In genomic region chr12:54016051-54016450, GRCh38 we compare ENCODE assay signal across 16 cellular contexts. TPM values are rescaled to one million over a fixed set of nuclear protein-coding genes. Genes with fewer than 3 reads are reported as not detected.
DNase-seq lines count a peak whose midpoint lies in the region; ATAC-seq, FAIRE-seq and TF ChIP-seq lines count a peak whose summit lies in the region.
"Had no signal": no experiment of that assay in that cellular context is flagged by ENCODE, and none has a peak within 500 bp of the region (broad histone marks: within the 10 kb centered on the region; RNA-seq: fewer than 3 reads in every experiment).

No MANE protein-coding gene starts in this region.

- H4K20me1 ChIP-seq in Karpas-422 (ENCODE audit: insufficient read depth, low read depth, low read length) = no peaks in the 10 kb centered on the region

- no peak for FAIRE-seq in A549 (lab: Jason Lieb, UNC)
- FAIRE-seq: endothelial cell of umbilical vein had no signal

- H2AFZ ChIP-seq in Karpas-422 (ENCODE audit: low read length) = no peak overlapping the region

- 88% methylated on average over 3 of the region's 3 CpGs for WGBS in A549 (ENCODE audit: missing lambda C conversion rate)

- no peak for TF ChIP-seq EP300 in A549 (IDR thresholded peaks at IDR 0.05)

- H3K9me3 ChIP-seq in A549 (no peaks in the 10 kb centered on the region), Karpas-422 (ENCODE audit: low read length) (no peaks in the 10 kb centered on the region), breast epithelium (no peaks in the 10 kb centered on the region), left ventricle myocardium inferior (replicated peaks) (no peaks in the 10 kb centered on the region)

- no peaks in the 10 kb centered on the region for H3K9me2 ChIP-seq in Karpas-422 (replicated peaks; ENCODE audit: insufficient read depth, low read length)

- H3K9me3 Mint-ChIP-seq in neural crest cell = no peaks in the 10 kb centered on the region

- H3K4me2 ChIP-seq in A549 (peak overlapping the region; percentile 96), Karpas-422 (ENCODE audit: low read depth, low read length, poor library complexity, severe bottlenecking) (peak overlapping the region; percentile 98)

- peaks cover 10% of the 10 kb centered on the region for H3K4me1 Mint-ChIP-seq in neural crest cell

- TF ChIP-seq CTCF in A549 (IDR thresholded peaks at IDR 0.05) (no peak), breast epithelium (IDR thresholded peaks at IDR 0.05) (no peak), neural crest cell (conservative IDR thresholded peaks at IDR 0.05) (no peak), left ventricle myocardium inferior (IDR thresholded peaks at IDR 0.05; ENCODE audit: borderline replicate concordance) (no peak)

- H3K27ac ChIP-seq in A549 = peak overlapping the region; percentile 96 to 99
- H3K27ac ChIP-seq in Karpas-422 (ENCODE audit: low read length) = no peak overlapping the region
- peak overlapping the region; percentile 99 for H3K27ac ChIP-seq in breast epithelium
- no peak overlapping the region for H3K27ac ChIP-seq in left ventricle myocardium inferior (replicated peaks)

- POLR2A ChIA-PET in A549 (lab: Yijun Ruan, JAX) = interaction anchor here (0.9 to 2.5 kb wide), 9 partner anchors 10 to 200 kb away, joined by 3 to 26 read pairs (median 11); partner anchors contain the start of genes HOXC4, HOXC5, HOXC6 and HOXC9

- no peaks in the 10 kb centered on the region for H3K79me2 ChIP-seq in Karpas-422 (ENCODE audit: low read length)

- H3K36me3 Mint-ChIP-seq in neural crest cell (ENCODE audit: low read depth) = peaks cover 2% of the 10 kb centered on the region

- H3K27me3 ChIP-seq in Karpas-422 (ENCODE audit: low read length) = no peaks in the 10 kb centered on the region
- H3K27me3 ChIP-seq in breast epithelium = no peaks in the 10 kb centered on the region
- H3K27me3 ChIP-seq in left ventricle myocardium inferior (ENCODE audit: low read depth) = peaks cover 100% of the 10 kb centered on the region

- CTCF ChIA-PET in A549 (lab: Yijun Ruan, JAX) = interaction anchor here (1.0 to 28.7 kb wide), 10 partner anchors 7 to 270 kb away, joined by 3 to 1074 read pairs (median 8); partner anchors contain the start of genes HOXC5, HOXC6, HOXC9 and SMUG1

- intact Hi-C loops in breast epithelium (cut with DNase I; ENCODE audit: low total_unique reads) = no loop called here
- intact Hi-C loops in left ventricle myocardium inferior (cut with micrococcal nuclease) = no loop called here

- peak overlapping the region; percentile 69 for H3K4me3 Mint-ChIP-seq in neural crest cell

- ATAC-seq in A549 = no peak
- no peak for ATAC-seq in HG02970 (IDR thresholded peaks at IDR 0.05; ENCODE audit: low FRiP score, unreplicated experiment)
- no peak for ATAC-seq in GM21423 (IDR thresholded peaks at IDR 0.05; ENCODE audit: unreplicated experiment)

- TF ChIP-seq RAD21 in A549 (conservative IDR thresholded peaks at IDR 0.05 in 1 of 2, IDR thresholded peaks at IDR 0.05 in 1 of 2) = no peak

- TF ChIP-seq POLR2A in A549 (IDR thresholded peaks at IDR 0.05; ENCODE audit: low read length) (no peak), breast epithelium (IDR thresholded peaks at IDR 0.05) (no peak)

- H3K4me3 ChIP-seq in A549 (peak overlapping the region; percentile 61), Karpas-422 (ENCODE audit: low read length) (no peak overlapping the region), breast epithelium (peak overlapping the region; percentile 65 to 80 (median 71)), left ventricle myocardium inferior (no peak overlapping the region)

- peaks cover 98% of the 10 kb centered on the region for H3K27me3 Mint-ChIP-seq in neural crest cell (ENCODE audit: low read depth)

- H3K4me1 ChIP-seq in A549 (peaks cover 56% of the 10 kb centered on the region), Karpas-422 (ENCODE audit: low read length) (peaks cover 22% of the 10 kb centered on the region), breast epithelium (peaks cover 0 to 9% of the 10 kb centered on the region in 2 donors), left ventricle myocardium inferior (peaks cover 48% of the 10 kb centered on the region)

- H3K9ac ChIP-seq in Karpas-422 (ENCODE audit: low read length) = no peak overlapping the region

- DNase-seq in A549 (ENCODE audit: low read depth in 1 of 2, low spot score in 1 of 2) = no peak
- DNase-seq in Karpas-422 = no peak
- no peak for DNase-seq in breast epithelium (ENCODE audit: low spot score in 2 of 2)
- no peak for DNase-seq in neural crest cell (ENCODE audit: low read depth, low spot score)
- DNase-seq in left ventricle myocardium inferior = no peak
- no peak for DNase-seq in NCI-H2107 treated with DMSO at 0.1 percent for 48 hours (lab: John Stamatoyannopoulos, UW; ENCODE audit: unreplicated experiment)
- DNase-seq: activated CD4-positive, alpha-beta T cell treated with anti-CD3 and anti-CD28 coated beads, Interleukin-2, amount 50 U/mL, for 4 hours; activated T-cell treated with anti-CD3 and anti-CD28 coated beads, Interleukin-2, amount 50 U/mL, for 48 hours; GF-D8; head of caudate nucleus; Right ventricle myocardium superior had no signal

- no peak overlapping the region for H3K27ac Mint-ChIP-seq in neural crest cell (ENCODE audit: unreplicated experiment)

- H3K36me3 ChIP-seq in Karpas-422 (ENCODE audit: insufficient read depth, low read length) (no peaks in the 10 kb centered on the region), breast epithelium (no peaks in the 10 kb centered on the region), left ventricle myocardium inferior (no peaks in the 10 kb centered on the region)

TF ChIP-seq in A549, 52 proteins besides CTCF, POLR2A, EP300 and RAD21 (continues in another document):
- no peak for TF ChIP-seq HEYL (CRISPR knock-in tag; IDR thresholded peaks at IDR 0.05)
- no peak for TF ChIP-seq EHMT2 (IDR thresholded peaks at IDR 0.05; ENCODE audit: low read depth)
- no peak for TF ChIP-seq EHF (CRISPR knock-in tag; IDR thresholded peaks at IDR 0.05)
- TF ChIP-seq PHF8 (IDR thresholded peaks at IDR 0.05; ENCODE audit: borderline replicate concordance, low read depth) = no peak
- no peak for TF ChIP-seq CHD4 (IDR thresholded peaks at IDR 0.05; ENCODE audit: borderline replicate concordance)
- no peak for TF ChIP-seq CBX2 (IDR thresholded peaks at IDR 0.05; ENCODE audit: borderline replicate concordance, low read depth)
- no peak for TF ChIP-seq NPAS2 (CRISPR knock-in tag; IDR thresholded peaks at IDR 0.05; ENCODE audit: borderline replicate concordance)

RNA-seq across cellular contexts. Expression of gene HOXC8, which starts 7.3 kb away (rescaled TPM):
- 4.1 and 5.4 TPM in 2 replicates for polyA plus RNA-seq in A549 (2011; rRNA removed)
- polyA plus RNA-seq in A549 (2012; cell fraction: cytosol; rRNA removed) = 4.1 and 5.5 TPM in 2 replicates
- 2.0 and 2.4 TPM in 2 replicates for polyA plus RNA-seq in A549 (2012; cell fraction: nucleus; rRNA removed)
- 5.3 to 5.7 TPM (median 5.4 TPM) in 3 replicates for polyA plus RNA-seq in A549 (2017; fragmentation: RNase III; extraction: RNeasy Plus Mini Kit Qiagen cat#74134 plus additional on column Dnase treatment)
- polyA minus RNA-seq in A549 (2011; rRNA and poly(A)+ RNA removed) = 1.8 and 2.3 TPM in 2 replicates
- not detected in 2 replicates for total RNA-seq in Karpas-422 (2014; rRNA removed; shearing (Covaris generic); ENCODE audit: low replicate concordance)
- total RNA-seq in breast epithelium = 1 to 10 TPM in 2 of 3 donors, under 1 TPM in 1; 0.73 to 5.4 (median 2.0) TPM
- total RNA-seq in neural crest cell = 4.5 and 4.8 TPM in 2 replicates
- not detected for total RNA-seq in left ventricle myocardium inferior
- total RNA-seq: Right ventricle myocardium superior, temporal lobe had no signal

RNA-seq across cellular contexts. Expression of gene HOXC6, which starts 12.2 kb away (rescaled TPM):
- polyA plus RNA-seq in A549 (2011; rRNA removed) = 3.9 and 5.2 TPM in 2 replicates
- polyA plus RNA-seq in A549 (2012; cell fraction: cytosol; rRNA removed) = 5.2 and 6.2 TPM in 2 replicates
- polyA plus RNA-seq in A549 (2012; cell fraction: nucleus; rRNA removed) = 9.9 and 11.6 TPM in 2 replicates
- 5.0 to 6.0 TPM (median 5.5 TPM) in 3 replicates for polyA plus RNA-seq in A549 (2017; fragmentation: RNase III; extraction: RNeasy Plus Mini Kit Qiagen cat#74134 plus additional on column Dnase treatment)
- polyA minus RNA-seq in A549 (2011; rRNA and poly(A)+ RNA removed) = 3.9 and 4.7 TPM in 2 replicates
- not detected in 2 replicates for total RNA-seq in Karpas-422 (2014; rRNA removed; shearing (Covaris generic); ENCODE audit: low replicate concordance)
- 1 to 10 TPM; 3.3 to 4.1 (median 4.0) TPM for total RNA-seq in breast epithelium
- 10.7 and 11.0 TPM in 2 replicates for total RNA-seq in neural crest cell
- total RNA-seq in left ventricle myocardium inferior = not detected
- total RNA-seq: temporal lobe had no signal

RNA-seq across cellular contexts. Expression of gene HOXC9, which starts 16.1 kb away (rescaled TPM):
- polyA plus RNA-seq in A549 (2011; rRNA removed) (2.3 and 5.2 TPM in 2 replicates), A549 (2017; fragmentation: RNase III; extraction: RNeasy Plus Mini Kit Qiagen cat#74134 plus additional on column Dnase treatment) (5.7 to 6.6 TPM (median 6.2 TPM) in 3 replicates)
- polyA plus RNA-seq in A549 (2012; cell fraction: cytosol; rRNA removed) = 5.7 and 8.3 TPM in 2 replicates
- 5.1 and 6.8 TPM in 2 replicates for polyA plus RNA-seq in A549 (2012; cell fraction: nucleus; rRNA removed)
- polyA minus RNA-seq in A549 (2011; rRNA and poly(A)+ RNA removed) = 0.29 and 0.88 TPM in 2 replicates
- not detected in 2 replicates for total RNA-seq in Karpas-422 (2014; rRNA removed; shearing (Covaris generic); ENCODE audit: low replicate concordance)
- total RNA-seq in breast epithelium (10 to 100 TPM in 1 of 3 donors, 1 to 10 TPM in 2; 3.8 to 16.8 (median 4.6) TPM), neural crest cell (5.6 and 6.3 TPM in 2 replicates), left ventricle myocardium inferior (not detected)
- total RNA-seq: Right ventricle myocardium superior, temporal lobe had no signal
- polyA plus RNA-seq: AG04450 had no signal

RNA-seq across cellular contexts. Expression of gene HOXC5, which starts 16.8 kb away (rescaled TPM):
- polyA plus RNA-seq in A549 (2011; rRNA removed) = 0.41 and 0.49 TPM in 2 replicates
- 0.83 and 1.1 TPM in 2 replicates for polyA plus RNA-seq in A549 (2012; cell fraction: cytosol; rRNA removed)
- polyA plus RNA-seq in A549 (2012; cell fraction: nucleus; rRNA removed) = 1.2 and 1.8 TPM in 2 replicates
- polyA plus RNA-seq in A549 (2017; fragmentation: RNase III; extraction: RNeasy Plus Mini Kit Qiagen cat#74134 plus additional on column Dnase treatment) = 0.64 to 1.1 TPM (median 0.98 TPM) in 3 replicates
- polyA minus RNA-seq in A549 (2011; rRNA and poly(A)+ RNA removed) = 0.29 TPM in 1 of 2 replicates, not detected in the other
- not detected in 2 replicates for total RNA-seq in Karpas-422 (2014; rRNA removed; shearing (Covaris generic); ENCODE audit: low replicate concordance)
- under 1 TPM; 0.73 to 0.98 (median 0.96) TPM for total RNA-seq in breast epithelium
- 3.5 and 3.8 TPM in 2 replicates for total RNA-seq in neural crest cell
- total RNA-seq in left ventricle myocardium inferior = not detected
- total RNA-seq: endothelial cell of umbilical vein, Right ventricle myocardium superior, temporal lobe had no signal
- polyA plus RNA-seq: AG04450, endothelial cell of umbilical vein had no signal

RNA-seq across cellular contexts. Expression of gene HOXC10, which starts 31.1 kb away (rescaled TPM):
- polyA plus RNA-seq in A549 (2011; rRNA removed) (2.5 and 2.9 TPM in 2 replicates), A549 (2017; fragmentation: RNase III; extraction: RNeasy Plus Mini Kit Qiagen cat#74134 plus additional on column Dnase treatment) (2.1 to 4.3 TPM (median 3.2 TPM) in 3 replicates)
- 2.3 and 2.4 TPM in 2 replicates for polyA plus RNA-seq in A549 (2012; cell fraction: cytosol; rRNA removed)
- polyA plus RNA-seq in A549 (2012; cell fraction: nucleus; rRNA removed) = 1.7 and 2.0 TPM in 2 replicates
- polyA minus RNA-seq in A549 (2011; rRNA and poly(A)+ RNA removed) = 0.54 and 1.4 TPM in 2 replicates
- not detected in 2 replicates for total RNA-seq in Karpas-422 (2014; rRNA removed; shearing (Covaris generic); ENCODE audit: low replicate concordance)
- total RNA-seq in breast epithelium (10 to 100 TPM in 1 of 3 donors, 1 to 10 TPM in 2; 2.0 to 10.9 (median 4.3) TPM), neural crest cell (1.8 TPM in 2 replicates), left ventricle myocardium inferior (not detected)
- total RNA-seq: endothelial cell of umbilical vein, Right ventricle myocardium superior, temporal lobe had no signal
- polyA plus RNA-seq: AG04450 had no signal

Comparison
In these comparisons a context has a peak if more than half of its experiments do, and no peak if none do; other contexts are left out.
1. H3K27ac ChIP-seq: peak in A549 (2 of 2) and breast epithelium (2 of 2); none in Karpas-422 (single experiment) and left ventricle myocardium inferior (single experiment).
2. H3K4me3 ChIP-seq: peak in A549 (single experiment) and breast epithelium (3 of 3); none in Karpas-422 (single experiment) and left ventricle myocardium inferior (single experiment).